In genomic region chr1:34176830-34177613, GRCh38 we compare ENCODE assay signal across 1 cellular context.
TF ChIP-seq lines count a peak whose summit lies in the region.

C1orf94 (plus strand) TSS chr1:34176907; CDS start chr1:34177790, 883 bp downstream.

TF ChIP-seq in SK-N-SH treated with all-trans-retinoic acid at 6 μM for 48 hours, 23 proteins besides CTCF, POLR2A, EP300 and RAD21 (continued from another document):
- TF ChIP-seq CSRNP3 (CRISPR knock-in tag; IDR thresholded peaks at IDR 0.05) (no peak), CSDC2 (CRISPR knock-in tag; IDR thresholded peaks at IDR 0.05) (no peak)
